Comparison of ENCODE assay signal across 17 cellular contexts in genomic region chr14:53979141-53979673, GRCh38. TPM values are rescaled to one million over a fixed set of nuclear protein-coding genes. Genes with fewer than 3 reads are reported as not detected.
DNase-seq lines count a peak whose midpoint lies in the region; ATAC-seq and TF ChIP-seq lines count a peak whose summit lies in the region.
"Had no signal": no experiment of that assay in that cellular context is flagged by ENCODE, and none has a peak within 500 bp of the region (broad histone marks: within the 10 kb centered on the region; RNA-seq: fewer than 3 reads in every experiment).

No MANE protein-coding gene starts in this region.

- dilution Hi-C loops in mammary epithelial cell (cut with HindIII; ENCODE audit: low sequenced_read_pairs), result no loop called here

- H3K4me3 ChIP-seq in mammary epithelial cell (replicated peaks in 1 of 3; ENCODE audit: insufficient read depth in 1 of 3, low read depth in 2 of 3, low read length in 3 of 3) (no peak overlapping the region), astrocyte of the cerebellum (ENCODE audit: low read depth, low read length) (no peak overlapping the region), iPS-18a (ENCODE audit: low read length) (peak overlapping the region; percentile 35), suprapubic skin (no peak overlapping the region), mucosa of descending colon (no peak overlapping the region)
- H3K4me3 ChIP-seq in CD8-positive, alpha-beta T cell (ENCODE audit: low read depth, low read length), result no peak overlapping the region
- H3K4me3 ChIP-seq: A549, adrenal gland, upper lobe of right lung had no signal

- POLR2A ChIA-PET in MCF 10A (lab: Yijun Ruan, JAX), result interaction anchor here (0.6 to 0.7 kb wide), 2 partner anchors 13 to 22 kb away, joined by 3 read pairs; no protein-coding TSS in a partner anchor
- POLR2A ChIA-PET in CD8-positive, alpha-beta T cell (lab: Charles Lee), result no interaction called here

- H3K79me2 ChIP-seq in mammary epithelial cell (ENCODE audit: insufficient read depth, low read length), result no peaks in the 10 kb centered on the region

- TF ChIP-seq EP300 in suprapubic skin (IDR thresholded peaks at IDR 0.05), result no peak

- no peak for ATAC-seq in mucosa of descending colon
- ATAC-seq in CD8-positive, alpha-beta T cell, result no peak
- ATAC-seq: A549; activated CD4-positive, alpha-beta T cell treated with anti-CD3 and anti-CD28 coated beads for 36 hours; activated T-cell treated with anti-CD3 and anti-CD28 coated beads, Interleukin-2, amount 50 U/mL, for 4 hours; upper lobe of right lung had no signal

- intact Hi-C loops in MCF 10A (cut with micrococcal nuclease), result no loop called here
- intact Hi-C loops in mammary epithelial cell (cut with micrococcal nuclease), result no loop called here
- intact Hi-C loops in mucosa of descending colon (cut with DNase I, micrococcal nuclease), result no loop called here
- intact Hi-C loops in CD8-positive, alpha-beta T cell (cut with DNase I, micrococcal nuclease), result no loop called here

- H3K27me3 Mint-ChIP-seq in MCF 10A (ENCODE audit: insufficient read depth, unreplicated experiment), result no peaks in the 10 kb centered on the region
- peaks cover 4% of the 10 kb centered on the region for H3K27me3 Mint-ChIP-seq in CD8-positive, alpha-beta T cell (ENCODE audit: low read depth)

- H3K4me1 Mint-ChIP-seq in MCF 10A (ENCODE audit: insufficient read depth, unreplicated experiment), result no peaks in the 10 kb centered on the region
- H3K4me1 Mint-ChIP-seq in CD8-positive, alpha-beta T cell (ENCODE audit: low read depth), result no peaks in the 10 kb centered on the region
- H3K4me1 Mint-ChIP-seq: activated CD4-positive, alpha-beta T cell treated with anti-CD3 and anti-CD28 coated beads for 36 hours had no signal

- H3K36me3 Mint-ChIP-seq in MCF 10A (ENCODE audit: insufficient read depth, unreplicated experiment), result no peaks in the 10 kb centered on the region
- H3K36me3 Mint-ChIP-seq in CD8-positive, alpha-beta T cell, result no peaks in the 10 kb centered on the region

- no peak overlapping the region for H2AFZ ChIP-seq in mammary epithelial cell (ENCODE audit: low read depth, low read length)

- H3K9me3 Mint-ChIP-seq in MCF 10A (ENCODE audit: unreplicated experiment), result no peaks in the 10 kb centered on the region
- H3K9me3 Mint-ChIP-seq in CD8-positive, alpha-beta T cell, result no peaks in the 10 kb centered on the region
- H3K9me3 Mint-ChIP-seq: activated T-cell treated with anti-CD3 and anti-CD28 coated beads, Interleukin-2, amount 50 U/mL, for 4 hours had no signal

- no peak overlapping the region for H3K27ac ChIP-seq in mammary epithelial cell (ENCODE audit: insufficient read depth, low read depth, low read length)
- H3K27ac ChIP-seq in iPS-18a (ENCODE audit: low read length), result peak overlapping the region; percentile 80
- H3K27ac ChIP-seq in suprapubic skin, result peak overlapping the region; percentile 43
- no peak overlapping the region for H3K27ac ChIP-seq in CD8-positive, alpha-beta T cell (ENCODE audit: low read depth, low read length)
- H3K27ac ChIP-seq: neutrophil, upper lobe of right lung had no signal

- H3K4me3 Mint-ChIP-seq in MCF 10A (ENCODE audit: unreplicated experiment), result no peak overlapping the region
- H3K4me3 Mint-ChIP-seq in CD8-positive, alpha-beta T cell, result no peak overlapping the region
- H3K4me3 Mint-ChIP-seq: activated CD4-positive, alpha-beta T cell treated with anti-CD3 and anti-CD28 coated beads for 36 hours; activated T-cell treated with anti-CD3 and anti-CD28 coated beads, Interleukin-2, amount 50 U/mL, for 4 hours had no signal

- H3K36me3 ChIP-seq in mammary epithelial cell (ENCODE audit: insufficient read depth, low read length), result no peaks in the 10 kb centered on the region
- no peaks in the 10 kb centered on the region for H3K36me3 ChIP-seq in iPS-18a (ENCODE audit: control insufficient read depth, low read depth, low read length)
- H3K36me3 ChIP-seq in suprapubic skin, result no peaks in the 10 kb centered on the region
- H3K36me3 ChIP-seq in mucosa of descending colon (ENCODE audit: low read depth), result no peaks in the 10 kb centered on the region
- H3K36me3 ChIP-seq in CD8-positive, alpha-beta T cell (ENCODE audit: insufficient read depth, low read length), result no peaks in the 10 kb centered on the region
- H3K36me3 ChIP-seq: adrenal gland, neutrophil, upper lobe of right lung had no signal

- in situ Hi-C loops in mammary epithelial cell (cut with MboI; ENCODE audit: low sequenced_read_pairs in 2 of 2) (no loop called here), astrocyte of the cerebellum (cut with HindIII; ENCODE audit: low sequenced_read_pairs) (no loop called here)

- H3K9me3 ChIP-seq in mammary epithelial cell (replicated peaks; ENCODE audit: insufficient read depth, low read length), result no peaks in the 10 kb centered on the region
- H3K9me3 ChIP-seq in iPS-18a (ENCODE audit: control insufficient read depth, low read depth, low read length), result peaks cover 3% of the 10 kb centered on the region
- peaks cover 4% of the 10 kb centered on the region for H3K9me3 ChIP-seq in suprapubic skin
- H3K9me3 ChIP-seq in mucosa of descending colon, result no peaks in the 10 kb centered on the region
- H3K9me3 ChIP-seq in CD8-positive, alpha-beta T cell (ENCODE audit: low read length), result no peaks in the 10 kb centered on the region
- H3K9me3 ChIP-seq: adrenal gland, neutrophil, upper lobe of right lung had no signal

- H3K4me2 ChIP-seq in mammary epithelial cell (ENCODE audit: insufficient read depth, low read depth, low read length), result no peak overlapping the region

- H3K27me3 ChIP-seq in mammary epithelial cell (ENCODE audit: insufficient read depth, low read length), result no peaks in the 10 kb centered on the region
- H3K27me3 ChIP-seq in iPS-18a (ENCODE audit: control insufficient read depth, insufficient read depth, low read length), result peaks cover 7% of the 10 kb centered on the region
- H3K27me3 ChIP-seq in suprapubic skin, result no peaks in the 10 kb centered on the region
- no peaks in the 10 kb centered on the region for H3K27me3 ChIP-seq in CD8-positive, alpha-beta T cell (ENCODE audit: insufficient read depth, low read length)
- H3K27me3 ChIP-seq: adrenal gland, upper lobe of right lung had no signal

- CTCF ChIA-PET in MCF 10A (lab: Yijun Ruan, JAX), result no interaction called here
- CTCF ChIA-PET in mammary epithelial cell (lab: Charles Lee; ENCODE audit: low non-redundant PET), result no interaction called here
- CTCF ChIA-PET in CD8-positive, alpha-beta T cell (lab: Charles Lee), result no interaction called here

- TF ChIP-seq POLR2A in suprapubic skin (IDR thresholded peaks at IDR 0.05), result no peak

- H4K20me1 ChIP-seq in mammary epithelial cell (ENCODE audit: insufficient read depth, low read length), result no peaks in the 10 kb centered on the region

- TF ChIP-seq CTCF in MCF 10A (IDR thresholded peaks at IDR 0.05; ENCODE audit: unreplicated experiment) (no peak), mammary epithelial cell (conservative IDR thresholded peaks at IDR 0.05 in 1 of 2, IDR thresholded peaks at IDR 0.05 in 1 of 2; ENCODE audit: extremely low read depth in 1 of 2, insufficient read depth in 1 of 2, low read depth in 1 of 2, low read length in 2 of 2) (no peak), astrocyte of the cerebellum (IDR thresholded peaks at IDR 0.05; ENCODE audit: low read depth, low read length, missing control alignments) (no peak), suprapubic skin (IDR thresholded peaks at IDR 0.05) (no peak), mucosa of descending colon (IDR thresholded peaks at IDR 0.05) (no peak)
- TF ChIP-seq CTCF in CD8-positive, alpha-beta T cell (IDR thresholded peaks at IDR 0.05), result no peak

- H3K27ac Mint-ChIP-seq in MCF 10A (ENCODE audit: low read depth, unreplicated experiment), result no peak overlapping the region
- H3K27ac Mint-ChIP-seq in CD8-positive, alpha-beta T cell, result no peak overlapping the region
- H3K27ac Mint-ChIP-seq: activated CD4-positive, alpha-beta T cell treated with anti-CD3 and anti-CD28 coated beads for 36 hours had no signal

- DNase-seq in MCF 10A (ENCODE audit: unreplicated experiment), result peak; percentile 8
- no peak for DNase-seq in mammary epithelial cell
- peak; percentile 80 for DNase-seq in astrocyte of the cerebellum (ENCODE audit: low read depth)
- DNase-seq in suprapubic skin (ENCODE audit: low spot score in 2 of 2), result no peak
- DNase-seq in NCI-H1048 (lab: John Stamatoyannopoulos, UW), result no peak
- DNase-seq in mucosa of descending colon, result no peak
- no peak for DNase-seq in CD8-positive, alpha-beta T cell
- DNase-seq: activated CD4-positive, alpha-beta T cell treated with anti-CD3 and anti-CD28 coated beads for 36 hours; activated T-cell treated with anti-CD3 and anti-CD28 coated beads, Interleukin-2, amount 50 U/mL, for 4 hours; MM.1S; stimulated activated CD8-positive, alpha-beta memory T cell treated with anti-CD3 and anti-CD28 coated beads, Interleukin-4, amount 100 ng/mL, for 48 hours; T-helper 1 cell; upper lobe of right lung had no signal

- BruUV-seq in MCF 10A (replicated peaks; lab: Mats Ljungman, UMichigan), result no TSS peak
- BruUV-seq in mammary epithelial cell (replicated peaks; lab: Mats Ljungman, UMichigan), result no TSS peak

- no peak overlapping the region for H3K9ac ChIP-seq in mammary epithelial cell (ENCODE audit: insufficient read depth, low read length)
- peak overlapping the region; percentile 40 for H3K9ac ChIP-seq in iPS-18a (ENCODE audit: low read length)

- H3K4me1 ChIP-seq in mammary epithelial cell (ENCODE audit: insufficient read depth, low read length) (no peaks in the 10 kb centered on the region), iPS-18a (ENCODE audit: control insufficient read depth, low read depth, low read length) (peaks cover 60% of the 10 kb centered on the region), suprapubic skin (peaks cover 18% of the 10 kb centered on the region), mucosa of descending colon (ENCODE audit: low read depth) (no peaks in the 10 kb centered on the region)
- no peaks in the 10 kb centered on the region for H3K4me1 ChIP-seq in CD8-positive, alpha-beta T cell (ENCODE audit: insufficient read depth, low read length)
- H3K4me1 ChIP-seq: upper lobe of right lung had no signal

- WGBS in mammary epithelial cell (ENCODE audit: low coverage, missing lambda C conversion rate), result 66% methylated on average over 4 of the region's 4 CpGs
- 23% methylated on average over 4 of the region's 4 CpGs for WGBS in suprapubic skin

RNA-seq across cellular contexts. Expression of gene BMP4, which starts 22.6 kb away (rescaled TPM):
- total RNA-seq in MCF 10A (2022) (0.28 and 0.54 TPM in 2 replicates), mammary epithelial cell (1 to 10 TPM; 1.2 to 1.9 TPM), suprapubic skin (10 to 100 TPM in 3 of 4 donors, 1 to 10 TPM in 1; 9.9 to 23.7 (median 15.4) TPM), mucosa of descending colon (10 to 100 TPM in 2 of 3 donors, 1 to 10 TPM in 1; 8.1 to 16.0 (median 15.6) TPM)
- 7.5 TPM for polyA plus RNA-seq in mammary epithelial cell
- polyA minus RNA-seq in mammary epithelial cell, result 4.6 TPM
- total RNA-seq in CD8-positive, alpha-beta T cell, result not detected
- total RNA-seq: activated CD4-positive, alpha-beta T cell treated with anti-CD3 and anti-CD28 coated beads for 36 hours had no signal

Comparison
In these comparisons a context has a peak if more than half of its experiments do, and no peak if none do; other contexts are left out.
1. DNase-seq: peak in MCF 10A (single experiment) and astrocyte of the cerebellum (single experiment); none in mammary epithelial cell (single experiment), suprapubic skin (0 of 2), NCI-H1048 (single experiment), mucosa of descending colon (0 of 3) and CD8-positive, alpha-beta T cell (0 of 7).
2. H3K27ac ChIP-seq: peak in iPS-18a (single experiment) and suprapubic skin (single experiment); none in mammary epithelial cell (single experiment) and CD8-positive, alpha-beta T cell (single experiment).